In the genomic region with DNA sequence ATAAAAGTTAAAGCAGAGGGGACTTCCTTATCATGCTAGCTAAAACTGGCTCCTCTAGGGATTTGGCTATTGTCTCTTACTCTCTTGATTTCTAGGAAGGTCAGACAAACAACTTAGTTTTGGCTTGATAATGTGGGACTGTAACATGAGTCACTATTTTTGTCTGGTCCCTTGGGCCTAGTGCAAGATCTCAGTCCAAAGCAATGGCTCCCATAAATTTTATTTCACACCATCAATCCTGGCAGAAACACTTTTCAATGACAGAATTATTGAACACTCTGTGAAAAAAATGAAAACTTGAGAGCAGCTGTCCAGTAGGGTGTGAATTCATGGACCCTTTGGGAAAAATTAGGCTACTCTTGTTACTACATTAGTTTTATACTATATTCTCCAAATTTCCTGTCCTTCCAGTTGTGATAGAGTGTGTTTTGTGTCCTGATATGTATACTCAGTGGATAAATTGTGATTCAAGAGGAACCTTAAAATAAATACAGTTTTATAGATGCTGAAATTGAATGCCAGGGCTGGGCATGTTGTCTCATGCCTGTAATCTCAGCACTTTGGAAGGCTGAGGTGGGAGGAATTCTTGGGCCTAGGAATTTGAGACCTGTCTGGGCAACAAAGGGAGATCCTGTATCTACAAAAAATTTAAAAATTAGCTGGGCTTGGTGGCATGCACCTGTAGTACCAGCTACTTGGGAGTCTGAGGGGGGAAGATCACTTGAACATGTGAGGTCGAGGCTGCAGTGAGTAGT, we compare ENCODE assay signal across 19 cellular contexts. TPM values are rescaled to one million over a fixed set of nuclear protein-coding genes. Genes with fewer than 3 reads are reported as not detected.
DNase-seq lines count a peak whose midpoint lies in the region; FAIRE-seq and TF ChIP-seq lines count a peak whose summit lies in the region.
"Had no signal": no experiment of that assay in that cellular context is flagged by ENCODE, and none has a peak within 500 bp of the region (broad histone marks: within the 10 kb centered on the region; RNA-seq: fewer than 3 reads in every experiment).

No MANE protein-coding gene starts in this region.

- no peak overlapping the region for H3K9ac ChIP-seq in BLaER1 treated with 17β-estradiol and CSF1 and Interleukin-3, amounts not matched to agents 10 nM and 100 nM
- no peak overlapping the region for H3K9ac ChIP-seq in keratinocyte (ENCODE audit: control insufficient read depth, extremely low read depth, insufficient read depth, low read length)

- dilution Hi-C loops in keratinocyte (cut with MboI; ENCODE audit: extremely low pct_ligation_motif_present, low sequenced_read_pairs), result no loop called here

- FAIRE-seq in keratinocyte (lab: Jason Lieb, UNC), result peak; percentile 81
- FAIRE-seq: H54 had no signal

- no peaks in the 10 kb centered on the region for H4K20me1 ChIP-seq in BLaER1 treated with 17β-estradiol and CSF1 and Interleukin-3, amounts not matched to agents 10 nM and 100 nM
- H4K20me1 ChIP-seq in keratinocyte (ENCODE audit: control insufficient read depth, extremely low read depth, insufficient read depth, low read length), result no peaks in the 10 kb centered on the region

- 95% methylated on average over 1 of the region's 1 CpG for WGBS in esophagus muscularis mucosa

- intact Hi-C loops in esophagus muscularis mucosa (cut with DNase I), result no loop called here

- TF ChIP-seq EP300 in esophagus muscularis mucosa (IDR thresholded peaks at IDR 0.05), result no peak

- no peaks in the 10 kb centered on the region for H3K79me2 ChIP-seq in keratinocyte (ENCODE audit: control insufficient read depth, insufficient read depth, low read length)

- peak overlapping the region; percentile 62 for H2AFZ ChIP-seq in keratinocyte (ENCODE audit: control insufficient read depth, low read length)

- H3K27ac ChIP-seq in BLaER1 treated with 17β-estradiol and CSF1 and Interleukin-3, amounts not matched to agents 10 nM and 100 nM, result no peak overlapping the region
- peak overlapping the region; percentile 35 for H3K27ac ChIP-seq in VCaP
- H3K27ac ChIP-seq in keratinocyte (ENCODE audit: control insufficient read depth, insufficient read depth, low read length), result peak overlapping the region; percentile 48
- H3K27ac ChIP-seq in esophagus muscularis mucosa (replicated peaks in 1 of 4), result no peak overlapping the region
- H3K27ac ChIP-seq: SJCRH30 had no signal

- TF ChIP-seq CTCF in VCaP (conservative IDR thresholded peaks at IDR 0.05), result no peak
- TF ChIP-seq CTCF in keratinocyte (optimal IDR thresholded peaks at IDR 0.05 in 1 of 3, IDR thresholded peaks at IDR 0.05 in 1 of 3, conservative IDR thresholded peaks at IDR 0.05 in 1 of 3; ENCODE audit: extremely low read depth in 1 of 3, insufficient read depth in 2 of 3, low read length in 3 of 3), result no peak
- no peak for TF ChIP-seq CTCF in esophagus muscularis mucosa (IDR thresholded peaks at IDR 0.05)

- H3K36me3 ChIP-seq in BLaER1 treated with 17β-estradiol and CSF1 and Interleukin-3, amounts not matched to agents 10 nM and 100 nM, result no peaks in the 10 kb centered on the region
- H3K36me3 ChIP-seq in keratinocyte (ENCODE audit: control insufficient read depth in 2 of 2, extremely low read depth in 1 of 2, insufficient read depth in 2 of 2, low read length in 2 of 2) (no peaks in the 10 kb centered on the region), esophagus muscularis mucosa (no peaks in the 10 kb centered on the region)
- H3K36me3 ChIP-seq: SJCRH30 had no signal

- no peaks in the 10 kb centered on the region for H3K27me3 ChIP-seq in BLaER1 treated with 17β-estradiol and CSF1 and Interleukin-3, amounts not matched to agents 10 nM and 100 nM
- no peaks in the 10 kb centered on the region for H3K27me3 ChIP-seq in keratinocyte (ENCODE audit: control insufficient read depth, extremely low read depth, insufficient read depth, low read length)
- H3K27me3 ChIP-seq in esophagus muscularis mucosa, result no peaks in the 10 kb centered on the region
- H3K27me3 ChIP-seq: SJCRH30 had no signal

- TF ChIP-seq POLR2A in esophagus muscularis mucosa (IDR thresholded peaks at IDR 0.05; ENCODE audit: low read depth), result no peak

- no peaks in the 10 kb centered on the region for H3K9me1 ChIP-seq in keratinocyte (ENCODE audit: control insufficient read depth, extremely low read depth, insufficient read depth, low read length)

- H3K4me1 ChIP-seq in BLaER1 treated with 17β-estradiol and CSF1 and Interleukin-3, amounts not matched to agents 10 nM and 100 nM, result peaks cover 0 to 10% (median 6%) of the 10 kb centered on the region in 10 experiments; a peak in 11 of 20 replicates
- peaks cover 14% of the 10 kb centered on the region for H3K4me1 ChIP-seq in keratinocyte (ENCODE audit: control insufficient read depth, extremely low read depth, insufficient read depth, low read length)
- H3K4me1 ChIP-seq in esophagus muscularis mucosa, result no peaks in the 10 kb centered on the region
- H3K4me1 ChIP-seq: SJCRH30 had no signal

- DNase-seq in NCI-H187 treated with DMSO at 0.1 percent for 48 hours (lab: John Stamatoyannopoulos, UW) (peak; percentile 27), keratinocyte (ENCODE audit: low read depth, low spot score) (peak; percentile 21), esophagus muscularis mucosa (ENCODE audit: extremely low spot score) (no peak), NCI-H510A treated with DMSO at 0.1 percent for 48 hours (lab: John Stamatoyannopoulos, UW) (no peak), HK-2 (ENCODE audit: unreplicated experiment) (no peak)
- DNase-seq in activated effector memory CD4-positive, alpha-beta T cell treated with anti-CD3 and anti-CD28 coated beads, Interleukin-2, amount 50 U/mL, for 16 hours, result no peak
- DNase-seq: AML-193; Calu3; CD4-positive, alpha-beta T cell; Karpas-422; NCI-H2081; NCI-H82; SJCRH30; SW 1271 had no signal

- H3K4me2 ChIP-seq in BLaER1 treated with 17β-estradiol and CSF1 and Interleukin-3, amounts not matched to agents 10 nM and 100 nM, result peak overlapping the region in 7 of 11 experiments; percentile 4 to 42 (median 36); a peak in 5 of 22 replicates
- H3K4me2 ChIP-seq in keratinocyte (ENCODE audit: control insufficient read depth, extremely low read depth, insufficient read depth, low read depth, low read length), result peak overlapping the region; percentile 49

- H3K4me3 ChIP-seq in BLaER1 treated with 17β-estradiol and CSF1 and Interleukin-3, amounts not matched to agents 10 nM and 100 nM, result no peak overlapping the region
- H3K4me3 ChIP-seq in keratinocyte (ENCODE audit: control insufficient read depth in 2 of 3, extremely low read depth in 1 of 3, insufficient read depth in 2 of 3, low read depth in 1 of 3, low read length in 3 of 3) (peak overlapping the region in 1 of 3 experiments; percentile 26), esophagus muscularis mucosa (no peak overlapping the region)
- H3K4me3 ChIP-seq: SJCRH30 had no signal

- H3K9me3 ChIP-seq in BLaER1 treated with 17β-estradiol and CSF1 and Interleukin-3, amounts not matched to agents 10 nM and 100 nM (replicated peaks in 1 of 11), result peaks cover 22 to 29% (median 26%) of the 10 kb centered on the region in 11 experiments
- H3K9me3 ChIP-seq in keratinocyte (ENCODE audit: control insufficient read depth, low read depth, low read length) (peaks cover 5% of the 10 kb centered on the region), esophagus muscularis mucosa (no peaks in the 10 kb centered on the region)

RNA-seq across cellular contexts. Expression of gene SNCA, which starts 10.8 kb away (rescaled TPM):
- 39.7 to 71.0 TPM (median 61.3 TPM) in 3 replicates for polyA plus RNA-seq in keratinocyte
- 12.2 TPM for polyA plus RNA-seq in keratinocyte (2011; ENCODE audit: low read depth)
- polyA plus RNA-seq in keratinocyte (2011; cell fraction: cytosol; rRNA removed), result 45.6 and 69.7 TPM in 2 replicates
- 41.5 and 44.6 TPM in 2 replicates for polyA plus RNA-seq in keratinocyte (2011; cell fraction: nucleus; rRNA removed)
- polyA plus RNA-seq in keratinocyte (2012; ENCODE audit: low replicate concordance), result 18.3 and 64.7 TPM in 2 replicates
- polyA minus RNA-seq in keratinocyte, result 7.8 to 32.1 TPM (median 13.7 TPM) in 3 replicates
- 16.7 TPM for polyA minus RNA-seq in keratinocyte (2011; cell fraction: cytosol; rRNA and poly(A)+ RNA removed)
- 14.4 and 32.3 TPM in 2 replicates for polyA minus RNA-seq in keratinocyte (2011; cell fraction: nucleus; rRNA and poly(A)+ RNA removed)
- total RNA-seq in esophagus muscularis mucosa, result 10 to 100 TPM; 12.9 to 19.7 (median 17.6) TPM
- total RNA-seq: CD4-positive, alpha-beta T cell had no signal

RNA-seq across cellular contexts. Expression of gene MMRN1, which starts 46.9 kb away (rescaled TPM):
- polyA plus RNA-seq in keratinocyte, result not detected in 3 replicates
- 0.85 TPM for polyA plus RNA-seq in keratinocyte (2011; ENCODE audit: low read depth)
- polyA plus RNA-seq in keratinocyte (2011; cell fraction: cytosol; rRNA removed), result not detected in 2 replicates
- polyA plus RNA-seq in keratinocyte (2011; cell fraction: nucleus; rRNA removed), result not detected in 2 replicates
- 0.11 TPM in 1 of 2 replicates, not detected in the other for polyA plus RNA-seq in keratinocyte (2012; ENCODE audit: low replicate concordance)
- polyA minus RNA-seq in keratinocyte, result not detected in 3 replicates
- not detected for polyA minus RNA-seq in keratinocyte (2011; cell fraction: cytosol; rRNA and poly(A)+ RNA removed)
- not detected in 2 replicates for polyA minus RNA-seq in keratinocyte (2011; cell fraction: nucleus; rRNA and poly(A)+ RNA removed)
- total RNA-seq in esophagus muscularis mucosa, result 10 to 100 TPM; 10.4 to 68.4 (median 39.2) TPM
- total RNA-seq: Calu3, Daoy, RPMI7951, SJCRH30 had no signal

Comparison
In these comparisons a context has a peak if more than half of its experiments do, and no peak if none do; other contexts are left out.
1. H3K27ac ChIP-seq: peak in VCaP (single experiment) and keratinocyte (single experiment); none in BLaER1 treated with 17β-estradiol and CSF1 and Interleukin-3, amounts not matched to agents 10 nM and 100 nM (0 of 11) and esophagus muscularis mucosa (0 of 4).
2. DNase-seq: peak in NCI-H187 treated with DMSO at 0.1 percent for 48 hours (single experiment) and keratinocyte (single experiment); none in activated effector memory CD4-positive, alpha-beta T cell treated with anti-CD3 and anti-CD28 coated beads, Interleukin-2, amount 50 U/mL, for 16 hours (single experiment), esophagus muscularis mucosa (single experiment), NCI-H510A treated with DMSO at 0.1 percent for 48 hours (single experiment) and HK-2 (single experiment).